Comparison of ENCODE assay signal across 32 cellular contexts in genomic region chr1:150601540-150601939, GRCh38. TPM values are rescaled to one million over a fixed set of nuclear protein-coding genes. Genes with fewer than 3 reads are reported as not detected.
"Had no signal": no experiment of that assay in that cellular context is flagged by ENCODE, and none has a peak within 500 bp of the region (broad histone marks: within the 10 kb centered on the region; RNA-seq: fewer than 3 reads in every experiment).

No MANE protein-coding gene starts in this region.

- ATAC-seq: activated CD8-positive, alpha-beta T cell treated with anti-CD3 and anti-CD28 coated beads for 36 hours; activated naive CD4-positive, alpha-beta T cell treated with anti-CD3 and anti-CD28 coated beads, Interleukin-2, amount 50 U/mL, for 72 hours; activated T-cell treated with anti-CD3 and anti-CD28 coated beads, Interleukin-2, amount 50 U/mL, for 4 hours; PC-3 had no signal

- H3K4me3 ChIP-seq: adrenal gland, body of pancreas, breast epithelium, Peyer's patch had no signal

- H3K4me2 ChIP-seq: KMS-11 had no signal

- H3K36me3 ChIP-seq: adrenal gland, breast epithelium had no signal

- H3K9me3 Mint-ChIP-seq: activated CD4-positive, alpha-beta T cell treated with anti-CD3 and anti-CD28 coated beads, Interleukin-2, amount 10 ng/mL, durations not matched to agents 24 days and 14 days; activated CD8-positive, alpha-beta T cell treated with anti-CD3 and anti-CD28 coated beads for 36 hours; activated naive CD4-positive, alpha-beta T cell treated with anti-CD3 and anti-CD28 coated beads for 36 hours; activated naive CD4-positive, alpha-beta T cell treated with anti-CD3 and anti-CD28 coated beads, Interleukin-2, amount 50 U/mL, for 72 hours; activated T-cell treated with anti-CD3 and anti-CD28 coated beads, Interleukin-2, amount 50 U/mL, for 4 hours; activated T-helper 1 cell treated with anti-CD3 and anti-CD28 coated beads, Interleukin-12 subunit alpha, Interleukin-12 subunit beta, Interleukin-2, Interleukin-4 antibody, amounts not matched to agents 30 ng/mL and 10 ng/mL and 1 ng/mL, durations not matched to agents 14 hours and 24 hours and 36 hours had no signal

- H3K9ac ChIP-seq: KMS-11 had no signal

- H3K27me3 ChIP-seq: adrenal gland, body of pancreas, breast epithelium, Peyer's patch had no signal

- H3K9me3 ChIP-seq: adrenal gland, body of pancreas, breast epithelium, Peyer's patch had no signal

- H3K27me3 Mint-ChIP-seq: activated CD4-positive, alpha-beta T cell treated with anti-CD3 and anti-CD28 coated beads, Interleukin-2, amount 10 ng/mL, durations not matched to agents 24 days and 14 days; activated CD8-positive, alpha-beta T cell treated with anti-CD3 and anti-CD28 coated beads for 36 hours had no signal

- H3K27ac ChIP-seq: breast epithelium, KMS-11, Peyer's patch, VCaP had no signal

- H3K4me3 Mint-ChIP-seq: activated CD4-positive, alpha-beta T cell treated with anti-CD3 and anti-CD28 coated beads, Interleukin-2, amount 10 ng/mL, durations not matched to agents 24 days and 14 days; activated CD8-positive, alpha-beta T cell treated with anti-CD3 and anti-CD28 coated beads for 36 hours; activated naive CD4-positive, alpha-beta T cell treated with anti-CD3 and anti-CD28 coated beads for 36 hours; activated T-cell treated with anti-CD3 and anti-CD28 coated beads, Interleukin-2, amount 50 U/mL, for 4 hours; activated T-helper 1 cell treated with anti-CD3 and anti-CD28 coated beads, Interleukin-12 subunit alpha, Interleukin-12 subunit beta, Interleukin-2, Interleukin-4 antibody, amounts not matched to agents 30 ng/mL and 10 ng/mL and 1 ng/mL, durations not matched to agents 14 hours and 24 hours and 36 hours had no signal

- DNase-seq: activated CD4-positive, alpha-beta T cell treated with anti-CD3 and anti-CD28 coated beads for 1 hour; activated CD4-positive, alpha-beta T cell treated with anti-CD3 and anti-CD28 coated beads, Interleukin-2, amount 10 ng/mL, durations not matched to agents 24 days and 14 days; activated CD4-positive, alpha-beta T cell treated with anti-CD3 and anti-CD28 coated beads, Interleukin-2, amount 50 U/mL, for 4 hours; activated CD4-positive, CD25-positive, alpha-beta regulatory T cell; activated CD8-positive, alpha-beta T cell treated with anti-CD3 and anti-CD28 coated beads for 36 hours; activated gamma-delta T cell treated with Interleukin-2 at 50 U/mL for 16 hours; activated naive CD4-positive, alpha-beta T cell treated with anti-CD3 and anti-CD28 coated beads for 36 hours; activated T-cell treated with anti-CD3 and anti-CD28 coated beads for 4 hours; activated T-cell treated with anti-CD3 and anti-CD28 coated beads, Interleukin-2, amount 50 U/mL, for 4 hours; adrenal gland; MM.1S; MV-4-11; NCI-H1092; NCI-H1436 treated with DMSO at 0.1 percent for 48 hours; NCI-H1694 treated with DMSO at 0.1 percent for 48 hours; NCI-H345; NCI-H524 treated with DMSO at 0.1 percent for 48 hours; PC-3; Right ventricle myocardium superior; RPMI8226; SW 1271; T-helper 1 cell; T-helper 2 cell; T-helper 9 cell had no signal

- H3K27ac Mint-ChIP-seq: activated CD4-positive, alpha-beta T cell treated with anti-CD3 and anti-CD28 coated beads, Interleukin-2, amount 10 ng/mL, durations not matched to agents 24 days and 14 days; activated CD8-positive, alpha-beta T cell treated with anti-CD3 and anti-CD28 coated beads for 36 hours; activated naive CD4-positive, alpha-beta T cell treated with anti-CD3 and anti-CD28 coated beads for 36 hours; activated naive CD4-positive, alpha-beta T cell treated with anti-CD3 and anti-CD28 coated beads, Interleukin-2, amount 50 U/mL, for 72 hours; activated T-helper 1 cell treated with anti-CD3 and anti-CD28 coated beads, Interleukin-12 subunit alpha, Interleukin-12 subunit beta, Interleukin-2, Interleukin-4 antibody, amounts not matched to agents 30 ng/mL and 10 ng/mL and 1 ng/mL, durations not matched to agents 14 hours and 24 hours and 36 hours had no signal

RNA-seq across cellular contexts. Expression of gene ADAMTSL4, which starts 52.3 kb away (rescaled TPM):
- total RNA-seq: activated CD8-positive, alpha-beta memory T cell treated with anti-CD3 and anti-CD28 coated beads for 36 hours had no signal
